1 cellular context compared by ENCODE assay signal in the genomic region with DNA sequence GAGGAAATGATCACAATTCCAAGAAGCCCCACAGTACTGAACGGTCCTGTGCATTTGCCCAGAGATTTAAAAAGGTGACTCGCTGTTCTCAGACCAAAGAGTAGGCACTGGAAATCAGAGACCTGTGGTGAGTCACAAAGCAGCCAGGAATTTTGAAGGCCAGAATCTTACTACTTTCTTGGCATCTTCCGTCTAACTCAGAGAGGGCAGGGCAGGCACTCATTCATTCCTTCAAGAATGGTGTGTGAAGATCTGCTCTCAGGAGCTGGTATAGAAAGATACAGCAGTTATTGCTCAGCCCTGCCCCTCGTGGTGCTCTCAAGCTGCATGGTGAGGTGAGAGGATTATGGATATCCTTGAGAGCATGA.
TF ChIP-seq lines count a peak whose summit lies in the region.

No MANE protein-coding gene starts in this region.

TF ChIP-seq in IMR-90, 13 proteins besides CTCF, POLR2A, EP300 and RAD21 (continued from another document):
- TF ChIP-seq BHLHE40 (IDR thresholded peaks at IDR 0.05; ENCODE audit: low read depth, low read length) (no peak), MXI1 (IDR thresholded peaks at IDR 0.05; ENCODE audit: borderline replicate concordance, low read depth, low read length) (no peak), CEBPB (IDR thresholded peaks at IDR 0.05; ENCODE audit: low read depth, low read length) (no peak), CHD1 (IDR thresholded peaks at IDR 0.05; ENCODE audit: low read depth, low read length) (no peak), RCOR1 (IDR thresholded peaks at IDR 0.05; ENCODE audit: insufficient replicate concordance, low read length) (no peak), MAZ (IDR thresholded peaks at IDR 0.05; ENCODE audit: borderline replicate concordance, low read depth, low read length) (no peak), MAFK (IDR thresholded peaks at IDR 0.05; ENCODE audit: low read depth, low read length) (no peak)
- TF ChIP-seq, protein P1, sequence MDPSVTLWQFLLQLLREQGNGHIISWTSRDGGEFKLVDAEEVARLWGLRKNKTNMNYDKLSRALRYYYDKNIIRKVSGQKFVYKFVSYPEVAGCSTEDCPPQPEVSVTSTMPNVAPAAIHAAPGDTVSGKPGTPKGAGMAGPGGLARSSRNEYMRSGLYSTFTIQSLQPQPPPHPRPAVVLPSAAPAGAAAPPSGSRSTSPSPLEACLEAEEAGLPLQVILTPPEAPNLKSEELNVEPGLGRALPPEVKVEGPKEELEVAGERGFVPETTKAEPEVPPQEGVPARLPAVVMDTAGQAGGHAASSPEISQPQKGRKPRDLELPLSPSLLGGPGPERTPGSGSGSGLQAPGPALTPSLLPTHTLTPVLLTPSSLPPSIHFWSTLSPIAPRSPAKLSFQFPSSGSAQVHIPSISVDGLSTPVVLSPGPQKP (IDR thresholded peaks at IDR 0.05; ENCODE audit: borderline replicate concordance, low read depth, low read length): no peak
